ENCODE assay signal across 1 cellular context in genomic region chr2:197704434-197705142, GRCh38.
A peak's percentile ranks its signal among the peaks of the same experiment; 100 is the strongest.
TF ChIP-seq lines count a peak whose summit lies in the region.

No MANE protein-coding gene starts in this region.

TF ChIP-seq in HepG2, 621 proteins besides CTCF, POLR2A, EP300 and RAD21 (continued from another document and continues in another):
- TF ChIP-seq, protein P1, sequence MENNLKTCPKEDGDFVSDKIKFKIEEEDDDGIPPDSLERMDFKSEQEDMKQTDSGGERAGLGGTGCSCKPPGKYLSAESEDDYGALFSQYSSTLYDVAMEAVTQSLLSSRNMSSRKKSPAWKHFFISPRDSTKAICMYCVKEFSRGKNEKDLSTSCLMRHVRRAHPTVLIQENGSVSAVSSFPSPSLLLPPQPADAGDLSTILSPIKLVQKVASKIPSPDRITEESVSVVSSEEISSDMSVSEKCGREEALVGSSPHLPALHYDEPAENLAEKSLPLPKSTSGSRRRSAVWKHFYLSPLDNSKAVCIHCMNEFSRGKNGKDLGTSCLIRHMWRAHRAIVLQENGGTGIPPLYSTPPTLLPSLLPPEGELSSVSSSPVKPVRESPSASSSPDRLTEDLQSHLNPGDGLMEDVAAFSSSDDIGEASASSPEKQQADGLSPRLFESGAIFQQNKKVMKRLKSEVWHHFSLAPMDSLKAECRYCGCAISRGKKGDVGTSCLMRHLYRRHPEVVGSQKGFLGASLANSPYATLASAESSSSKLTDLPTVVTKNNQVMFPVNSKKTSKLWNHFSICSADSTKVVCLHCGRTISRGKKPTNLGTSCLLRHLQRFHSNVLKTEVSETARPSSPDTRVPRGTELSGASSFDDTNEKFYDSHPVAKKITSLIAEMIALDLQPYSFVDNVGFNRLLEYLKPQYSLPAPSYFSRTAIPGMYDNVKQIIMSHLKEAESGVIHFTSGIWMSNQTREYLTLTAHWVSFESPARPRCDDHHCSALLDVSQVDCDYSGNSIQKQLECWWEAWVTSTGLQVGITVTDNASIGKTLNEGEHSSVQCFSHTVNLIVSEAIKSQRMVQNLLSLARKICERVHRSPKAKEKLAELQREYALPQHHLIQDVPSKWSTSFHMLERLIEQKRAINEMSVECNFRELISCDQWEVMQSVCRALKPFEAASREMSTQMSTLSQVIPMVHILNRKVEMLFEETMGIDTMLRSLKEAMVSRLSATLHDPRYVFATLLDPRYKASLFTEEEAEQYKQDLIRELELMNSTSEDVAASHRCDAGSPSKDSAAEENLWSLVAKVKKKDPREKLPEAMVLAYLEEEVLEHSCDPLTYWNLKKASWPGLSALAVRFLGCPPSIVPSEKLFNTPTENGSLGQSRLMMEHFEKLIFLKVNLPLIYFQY (CRISPR knock-in tag; IDR thresholded peaks at IDR 0.05; ENCODE audit: borderline replicate concordance), result no peak
- TF ChIP-seq ZNF430 (CRISPR knock-in tag; IDR thresholded peaks at IDR 0.05) (no peak), KLF12 (CRISPR knock-in tag; IDR thresholded peaks at IDR 0.05; ENCODE audit: borderline replicate concordance) (no peak), HHEX (CRISPR knock-in tag; IDR thresholded peaks at IDR 0.05) (no peak), FOXP1 (IDR thresholded peaks at IDR 0.05) (no peak), FOXP1 (CRISPR knock-in tag; IDR thresholded peaks at IDR 0.05) (no peak), MEIS1 (CRISPR knock-in tag; IDR thresholded peaks at IDR 0.05; ENCODE audit: borderline replicate concordance) (no peak), RFX1 (IDR thresholded peaks at IDR 0.05) (no peak), ZFP91 (CRISPR knock-in tag; IDR thresholded peaks at IDR 0.05; ENCODE audit: borderline replicate concordance) (no peak), ATF1 (CRISPR knock-in tag; IDR thresholded peaks at IDR 0.05) (no peak), PLSCR1 (CRISPR knock-in tag; IDR thresholded peaks at IDR 0.05; ENCODE audit: borderline replicate concordance) (no peak), ZNF260 (CRISPR knock-in tag; IDR thresholded peaks at IDR 0.05; ENCODE audit: borderline replicate concordance, low read depth) (no peak), KLF13 (CRISPR knock-in tag; IDR thresholded peaks at IDR 0.05) (no peak), ZNF562 (CRISPR knock-in tag; IDR thresholded peaks at IDR 0.05; ENCODE audit: borderline replicate concordance) (no peak), ESRRA (CRISPR knock-in tag; IDR thresholded peaks at IDR 0.05; ENCODE audit: low read depth) (no peak), ZNF292 (CRISPR knock-in tag; IDR thresholded peaks at IDR 0.05; ENCODE audit: borderline replicate concordance, low read depth) (no peak), SALL1 (CRISPR knock-in tag; IDR thresholded peaks at IDR 0.05) (no peak), EED (CRISPR knock-in tag; IDR thresholded peaks at IDR 0.05) (no peak), STAG1 (CRISPR knock-in tag; IDR thresholded peaks at IDR 0.05) (peak; percentile 25; the same call in 1 of the 2 replicates), SMAD1 (CRISPR knock-in tag; IDR thresholded peaks at IDR 0.05; ENCODE audit: borderline replicate concordance, low read depth) (no peak), PRPF4 (IDR thresholded peaks at IDR 0.05; ENCODE audit: low read depth, low read length, poor library complexity, severe bottlenecking) (no peak), SIX4 (CRISPR knock-in tag; IDR thresholded peaks at IDR 0.05) (0 out of 2 replicates have a peak, but pooled peaks have one; percentile 13), GFI1 (CRISPR knock-in tag; IDR thresholded peaks at IDR 0.05; ENCODE audit: borderline replicate concordance) (0 out of 2 replicates have a peak, but pooled peaks have one; percentile 9), ZBTB39 (CRISPR knock-in tag; IDR thresholded peaks at IDR 0.05) (no peak), NCOA1 (CRISPR knock-in tag; IDR thresholded peaks at IDR 0.05) (no peak), YEATS2 (CRISPR knock-in tag; IDR thresholded peaks at IDR 0.05; ENCODE audit: borderline replicate concordance) (no peak), EHMT2 (IDR thresholded peaks at IDR 0.05; ENCODE audit: borderline replicate concordance, low read depth, low read length) (peak; percentile 3; the same call in 1 of the 2 replicates), DNMT3B (CRISPR knock-in tag; conservative IDR thresholded peaks at IDR 0.05) (no peak), DBP (CRISPR knock-in tag; IDR thresholded peaks at IDR 0.05; ENCODE audit: not compliant biosample characterization) (peak; percentile 45), FOXO1 (CRISPR knock-in tag; IDR thresholded peaks at IDR 0.05) (no peak), ZNF792 (CRISPR knock-in tag; IDR thresholded peaks at IDR 0.05) (peak; percentile 10; the same call in 1 of the 2 replicates), ZNF710 (CRISPR knock-in tag; IDR thresholded peaks at IDR 0.05; ENCODE audit: borderline replicate concordance) (no peak), NFE2L1 (CRISPR knock-in tag; IDR thresholded peaks at IDR 0.05; ENCODE audit: borderline replicate concordance) (no peak), KLF6 (CRISPR knock-in tag; IDR thresholded peaks at IDR 0.05) (0 out of 2 replicates have a peak, but pooled peaks have one; percentile 51), NCOA2 (CRISPR knock-in tag; IDR thresholded peaks at IDR 0.05) (no peak)
- TF ChIP-seq, protein P2, sequence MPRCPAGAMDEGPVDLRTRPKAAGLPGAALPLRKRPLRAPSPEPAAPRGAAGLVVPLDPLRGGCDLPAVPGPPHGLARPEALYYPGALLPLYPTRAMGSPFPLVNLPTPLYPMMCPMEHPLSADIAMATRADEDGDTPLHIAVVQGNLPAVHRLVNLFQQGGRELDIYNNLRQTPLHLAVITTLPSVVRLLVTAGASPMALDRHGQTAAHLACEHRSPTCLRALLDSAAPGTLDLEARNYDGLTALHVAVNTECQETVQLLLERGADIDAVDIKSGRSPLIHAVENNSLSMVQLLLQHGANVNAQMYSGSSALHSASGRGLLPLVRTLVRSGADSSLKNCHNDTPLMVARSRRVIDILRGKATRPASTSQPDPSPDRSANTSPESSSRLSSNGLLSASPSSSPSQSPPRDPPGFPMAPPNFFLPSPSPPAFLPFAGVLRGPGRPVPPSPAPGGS (CRISPR knock-in tag; IDR thresholded peaks at IDR 0.05), result no peak
- TF ChIP-seq, protein P3, sequence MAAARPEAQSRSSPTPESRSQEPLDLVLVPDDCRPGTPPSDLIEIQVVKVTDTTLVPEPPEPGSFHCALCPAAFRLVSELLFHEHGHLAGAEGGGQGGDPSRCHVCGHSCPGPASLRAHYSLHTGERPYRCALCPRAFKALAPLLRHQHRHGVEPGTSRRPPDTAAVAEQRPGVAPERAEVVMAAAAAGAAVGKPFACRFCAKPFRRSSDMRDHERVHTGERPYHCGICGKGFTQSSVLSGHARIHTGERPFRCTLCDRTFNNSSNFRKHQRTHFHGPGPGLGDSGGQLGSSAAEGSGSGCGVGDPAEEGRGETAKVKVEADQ (CRISPR knock-in tag; IDR thresholded peaks at IDR 0.05; ENCODE audit: borderline replicate concordance), result 0 out of 2 replicates have a peak, but pooled peaks have one; percentile 28
- TF ChIP-seq, protein P4, sequence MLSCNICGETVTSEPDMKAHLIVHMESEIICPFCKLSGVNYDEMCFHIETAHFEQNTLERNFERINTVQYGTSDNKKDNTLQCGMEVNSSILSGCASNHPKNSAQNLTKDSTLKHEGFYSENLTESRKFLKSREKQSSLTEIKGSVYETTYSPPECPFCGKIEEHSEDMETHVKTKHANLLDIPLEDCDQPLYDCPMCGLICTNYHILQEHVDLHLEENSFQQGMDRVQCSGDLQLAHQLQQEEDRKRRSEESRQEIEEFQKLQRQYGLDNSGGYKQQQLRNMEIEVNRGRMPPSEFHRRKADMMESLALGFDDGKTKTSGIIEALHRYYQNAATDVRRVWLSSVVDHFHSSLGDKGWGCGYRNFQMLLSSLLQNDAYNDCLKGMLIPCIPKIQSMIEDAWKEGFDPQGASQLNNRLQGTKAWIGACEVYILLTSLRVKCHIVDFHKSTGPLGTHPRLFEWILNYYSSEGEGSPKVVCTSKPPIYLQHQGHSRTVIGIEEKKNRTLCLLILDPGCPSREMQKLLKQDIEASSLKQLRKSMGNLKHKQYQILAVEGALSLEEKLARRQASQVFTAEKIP (CRISPR knock-in tag; IDR thresholded peaks at IDR 0.05; ENCODE audit: borderline replicate concordance), result no peak
- TF ChIP-seq, protein P5, sequence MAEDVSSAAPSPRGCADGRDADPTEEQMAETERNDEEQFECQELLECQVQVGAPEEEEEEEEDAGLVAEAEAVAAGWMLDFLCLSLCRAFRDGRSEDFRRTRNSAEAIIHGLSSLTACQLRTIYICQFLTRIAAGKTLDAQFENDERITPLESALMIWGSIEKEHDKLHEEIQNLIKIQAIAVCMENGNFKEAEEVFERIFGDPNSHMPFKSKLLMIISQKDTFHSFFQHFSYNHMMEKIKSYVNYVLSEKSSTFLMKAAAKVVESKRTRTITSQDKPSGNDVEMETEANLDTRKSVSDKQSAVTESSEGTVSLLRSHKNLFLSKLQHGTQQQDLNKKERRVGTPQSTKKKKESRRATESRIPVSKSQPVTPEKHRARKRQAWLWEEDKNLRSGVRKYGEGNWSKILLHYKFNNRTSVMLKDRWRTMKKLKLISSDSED (CRISPR knock-in tag; IDR thresholded peaks at IDR 0.05), result no peak
- TF ChIP-seq, protein P6, sequence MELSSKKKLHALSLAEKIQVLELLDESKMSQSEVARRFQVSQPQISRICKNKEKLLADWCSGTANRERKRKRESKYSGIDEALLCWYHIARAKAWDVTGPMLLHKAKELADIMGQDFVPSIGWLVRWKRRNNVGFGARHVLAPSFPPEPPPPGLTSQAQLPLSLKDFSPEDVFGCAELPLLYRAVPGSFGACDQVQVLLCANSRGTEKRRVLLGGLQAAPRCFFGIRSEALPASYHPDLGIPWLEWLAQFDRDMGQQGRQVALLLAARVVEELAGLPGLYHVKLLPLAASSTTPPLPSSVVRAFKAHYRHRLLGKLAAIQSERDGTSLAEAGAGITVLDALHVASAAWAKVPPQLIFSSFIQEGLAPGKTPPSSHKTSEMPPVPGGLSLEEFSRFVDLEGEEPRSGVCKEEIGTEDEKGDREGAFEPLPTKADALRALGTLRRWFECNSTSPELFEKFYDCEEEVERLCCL (CRISPR knock-in tag; IDR thresholded peaks at IDR 0.05; ENCODE audit: borderline replicate concordance), result no peak
